In the genomic region with DNA sequence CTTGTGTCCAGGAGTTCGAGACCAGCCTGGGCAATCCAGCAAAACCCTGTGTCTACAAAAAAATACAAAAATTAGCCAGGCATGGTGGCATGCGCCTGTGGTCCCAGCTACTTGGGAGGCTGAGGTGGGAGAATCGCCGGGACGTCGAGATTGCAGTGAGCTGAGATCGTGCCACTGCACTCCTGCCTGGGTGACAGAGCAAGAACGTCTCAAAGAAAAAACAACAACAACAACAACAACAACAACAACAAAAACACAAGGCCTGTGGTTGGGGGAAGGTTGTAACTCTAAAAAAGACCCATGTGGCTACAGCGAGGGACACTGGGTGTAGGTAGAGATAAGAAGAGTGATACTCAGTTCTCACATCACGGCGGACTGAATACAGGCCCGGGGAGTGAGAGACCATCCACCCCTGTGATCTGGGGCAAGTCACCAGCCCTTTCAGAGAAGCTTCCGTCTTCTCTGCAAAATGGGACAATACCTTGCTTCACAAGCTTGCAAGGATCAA, we compare ENCODE assay signal across 10 cellular contexts. TPM values are rescaled to one million over a fixed set of nuclear protein-coding genes. Genes with fewer than 3 reads are reported as not detected.
DNase-seq lines count a peak whose midpoint lies in the region; ATAC-seq and TF ChIP-seq lines count a peak whose summit lies in the region.
"Had no signal": no experiment of that assay in that cellular context is flagged by ENCODE, and none has a peak within 500 bp of the region (broad histone marks: within the 10 kb centered on the region; RNA-seq: fewer than 3 reads in every experiment).

No MANE protein-coding gene starts in this region.

- no TSS peak for BruUV-seq in IMR-90 (replicated peaks; lab: Mats Ljungman, UMichigan)

- no peaks in the 10 kb centered on the region for H3K9me3 ChIP-seq in CD4-positive, alpha-beta memory T cell (ENCODE audit: control insufficient read depth in 1 of 2, low read length in 2 of 2)
- H3K9me3 ChIP-seq in IMR-90 (ENCODE audit: control insufficient read depth, insufficient read depth, low read length): no peaks in the 10 kb centered on the region

- no peak overlapping the region for H3K18ac ChIP-seq in IMR-90 (ENCODE audit: low read depth, low read length)

- no peaks in the 10 kb centered on the region for H3K27me3 ChIP-seq in CD4-positive, alpha-beta memory T cell (ENCODE audit: insufficient read depth, low read length)
- 0 out of 2 replicates have a peak, but pooled peaks cover 2% of the 10 kb centered on the region for H3K27me3 ChIP-seq in IMR-90 (ENCODE audit: control insufficient read depth, insufficient read depth, low read length)

- H4K91ac ChIP-seq in IMR-90 (ENCODE audit: insufficient read depth, low read depth, low read length): no peak overlapping the region

- no peak for TF ChIP-seq RAD21 in IMR-90 (IDR thresholded peaks at IDR 0.05; ENCODE audit: low read length)

- H3K4me2 ChIP-seq in IMR-90 (ENCODE audit: low read depth, low read length): no peak overlapping the region

- peaks cover 3% of the 10 kb centered on the region for H3K36me3 ChIP-seq in CD4-positive, alpha-beta memory T cell (ENCODE audit: insufficient read depth, low read length)
- H3K36me3 ChIP-seq in IMR-90 (ENCODE audit: control insufficient read depth, insufficient read depth, low read length): peaks cover 4% of the 10 kb centered on the region; the same call in 1 of the 2 replicates

- H2BK5ac ChIP-seq in IMR-90 (ENCODE audit: low read depth, low read length, poor library complexity, severe bottlenecking): no peak overlapping the region

- peaks cover 34% of the 10 kb centered on the region for H4K20me1 ChIP-seq in IMR-90 (ENCODE audit: insufficient read depth, low read length)

- H3K56ac ChIP-seq in IMR-90 (ENCODE audit: extremely low read depth, insufficient read depth, low read length): no peak overlapping the region

- peak overlapping the region; percentile 98 for H3K27ac ChIP-seq in CD4-positive, alpha-beta memory T cell (ENCODE audit: low read depth, low read length)
- no peak overlapping the region for H3K27ac ChIP-seq in IMR-90 (ENCODE audit: insufficient read depth, low read length)

- POLR2A ChIA-PET in CD4-positive, alpha-beta memory T cell (lab: Charles Lee; ENCODE audit: partially characterized antibody): interaction anchor here (0.6 to 17.7 kb wide), 14 partner anchors 11 to 813 kb away, joined by 3 to 874 read pairs (median 14); a partner anchor contains a TSS
- POLR2A ChIA-PET in IMR-90 (lab: Charles Lee; ENCODE audit: unreplicated experiment): no interaction called here

- intact Hi-C loops in CD4-positive, alpha-beta memory T cell (cut with micrococcal nuclease): loop anchor here (1.0 to 2.0 kb wide), 4 partner anchors 11 to 268 kb away; a partner anchor contains a TSS
- intact Hi-C loops in IMR-90 (cut with micrococcal nuclease): loop anchor here (5.0 kb wide), 1 partner anchor 36 kb away; no protein-coding TSS in a partner anchor

- H2AFZ ChIP-seq in IMR-90 (replicated peaks; ENCODE audit: low read length, poor library complexity): peak overlapping the region; percentile 93

- no peaks in the 10 kb centered on the region; the same call in 1 of the 2 replicates for H3K9me1 ChIP-seq in IMR-90 (ENCODE audit: insufficient read depth, low read length)

- peak overlapping the region; percentile 69; the same call in 1 of the 2 replicates for H3K4ac ChIP-seq in IMR-90 (ENCODE audit: low read depth, low read length)

- no peak overlapping the region for H2AK5ac ChIP-seq in IMR-90 (ENCODE audit: low read depth, low read length)

- no peak overlapping the region for H2BK15ac ChIP-seq in IMR-90 (ENCODE audit: low read depth, low read length)

- peak overlapping the region; percentile 83; the same call in 1 of the 2 replicates for H4K5ac ChIP-seq in IMR-90 (ENCODE audit: low read depth, low read length)

- H3K4me3 ChIP-seq in CD4-positive, alpha-beta memory T cell (ENCODE audit: low read length in 2 of 2): peak overlapping the region; percentile 34 to 83
- H3K4me3 ChIP-seq in IMR-90 (ENCODE audit: insufficient read depth, low read depth, low read length): no peak overlapping the region

- H3K9ac ChIP-seq in IMR-90 (ENCODE audit: low read depth, low read length): no peak overlapping the region

- H3K36me3 Mint-ChIP-seq in CD4-positive, alpha-beta memory T cell: peaks cover 18 to 33% of the 10 kb centered on the region in 2 donors
- peaks cover 30% of the 10 kb centered on the region for H3K36me3 Mint-ChIP-seq in activated naive CD8-positive, alpha-beta T cell treated with anti-CD3 and anti-CD28 coated beads for 36 hours
- peaks cover 17% of the 10 kb centered on the region for H3K36me3 Mint-ChIP-seq in nephron progenitor cell (ENCODE audit: low read depth)

- ATAC-seq in IMR-90 (ENCODE audit: low read depth): no peak
- ATAC-seq in HG03039 (IDR thresholded peaks at IDR 0.05; ENCODE audit: unreplicated experiment): no peak
- ATAC-seq in HG03196 (IDR thresholded peaks at IDR 0.05; ENCODE audit: unreplicated experiment): no peak

- 92% methylated on average over 4 of the region's 13 CpGs; no CpG with 5 or more reads in 1 of the 2 experiments for WGBS in IMR-90 (ENCODE audit: extremely low coverage in 2 of 2, insufficient read length in 1 of 2), 2 experiments

- peak overlapping the region; percentile 63 to 95; a peak in 3 of 4 replicates for H4K8ac ChIP-seq in IMR-90 (ENCODE audit: low read depth in 2 of 2, low read length in 2 of 2)

- H3K79me1 ChIP-seq in IMR-90 (ENCODE audit: low read depth in 1 of 2, low read length in 2 of 2): peaks cover 5 to 9% of the 10 kb centered on the region in 2 experiments; a peak in 1 of 4 replicates

- in situ Hi-C loops in IMR-90 (cut with MboI; ENCODE audit: low sequenced_read_pairs): no loop called here

- H2BK120ac ChIP-seq in IMR-90 (ENCODE audit: low read depth, low read length): no peak overlapping the region

- H3K4me3 Mint-ChIP-seq in CD4-positive, alpha-beta memory T cell: peak overlapping the region; percentile 82 to 96 (median 88)
- H3K4me3 Mint-ChIP-seq in activated naive CD8-positive, alpha-beta T cell treated with anti-CD3 and anti-CD28 coated beads for 36 hours: peak overlapping the region; percentile 83
- H3K4me3 Mint-ChIP-seq in nephron progenitor cell: peak overlapping the region; percentile 82

- TF ChIP-seq CTCF in IMR-90 (conservative IDR thresholded peaks at IDR 0.05; ENCODE audit: low read depth, low read length): no peak
- no peak for TF ChIP-seq CTCF in nephron progenitor cell (IDR thresholded peaks at IDR 0.05)

- H2BK20ac ChIP-seq in IMR-90 (ENCODE audit: low read depth, low read length): no peak overlapping the region

- H3K14ac ChIP-seq in IMR-90 (replicated peaks; ENCODE audit: low read depth, low read length): no peak overlapping the region

- H3K4me1 Mint-ChIP-seq in CD4-positive, alpha-beta memory T cell: peaks cover 27 to 68% (median 48%) of the 10 kb centered on the region in 4 donors
- peaks cover 51% of the 10 kb centered on the region for H3K4me1 Mint-ChIP-seq in activated naive CD8-positive, alpha-beta T cell treated with anti-CD3 and anti-CD28 coated beads for 36 hours
- H3K4me1 Mint-ChIP-seq in nephron progenitor cell: peaks cover 35% of the 10 kb centered on the region

- no peak for TF ChIP-seq POLR2A in IMR-90 (IDR thresholded peaks at IDR 0.05; ENCODE audit: low read depth, low read length)

- H3K9me3 Mint-ChIP-seq in CD4-positive, alpha-beta memory T cell: peaks cover 0 to 2% (median 0%) of the 10 kb centered on the region in 8 donors
- peaks cover 3% of the 10 kb centered on the region for H3K9me3 Mint-ChIP-seq in activated naive CD8-positive, alpha-beta T cell treated with anti-CD3 and anti-CD28 coated beads for 36 hours
- H3K9me3 Mint-ChIP-seq in nephron progenitor cell: no peaks in the 10 kb centered on the region

- peaks cover 47% of the 10 kb centered on the region for H3K4me1 ChIP-seq in CD4-positive, alpha-beta memory T cell (ENCODE audit: insufficient read depth, low read length)
- H3K4me1 ChIP-seq in IMR-90 (ENCODE audit: control insufficient read depth, insufficient read depth, low read length): peaks cover 7% of the 10 kb centered on the region

- no peaks in the 10 kb centered on the region for H3K27me3 Mint-ChIP-seq in CD4-positive, alpha-beta memory T cell
- no peaks in the 10 kb centered on the region for H3K27me3 Mint-ChIP-seq in activated naive CD8-positive, alpha-beta T cell treated with anti-CD3 and anti-CD28 coated beads for 36 hours
- peaks cover 6% of the 10 kb centered on the region for H3K27me3 Mint-ChIP-seq in nephron progenitor cell (ENCODE audit: low read depth, poor library complexity)

- H3K23ac ChIP-seq in IMR-90 (ENCODE audit: low read depth, low read length): no peak overlapping the region

- no peak for DNase-seq in CD4-positive, alpha-beta memory T cell
- DNase-seq in IMR-90 (no peak), nephron progenitor cell (no peak), HUDEP-2 (lab: John Stamatoyannopoulos, UW; ENCODE audit: unreplicated experiment in 76 of 76) (no peak)
- DNase-seq in activated naive CD8-positive, alpha-beta T cell treated with anti-CD3 and anti-CD28 coated beads for 36 hours: no peak
- DNase-seq in stimulated activated CD4-positive, alpha-beta T cell treated with anti-CD3 and anti-CD28 coated beads, Interleukin-2, amount 100 ng/mL, for 24 hours: no peak

- CTCF ChIA-PET in CD4-positive, alpha-beta memory T cell (lab: Charles Lee; ENCODE audit: partially characterized antibody): interaction anchor here (0.8 to 7.3 kb wide), 3 partner anchors 12 to 36 kb away, joined by 3 to 79 read pairs (median 57); no protein-coding TSS in a partner anchor
- CTCF ChIA-PET in IMR-90 (lab: Yijun Ruan, JAX): no interaction called here

- H3K27ac Mint-ChIP-seq in CD4-positive, alpha-beta memory T cell: peak overlapping the region; percentile 93 to 98 (median 96)
- H3K27ac Mint-ChIP-seq in activated naive CD8-positive, alpha-beta T cell treated with anti-CD3 and anti-CD28 coated beads for 36 hours: peak overlapping the region; percentile 94
- H3K27ac Mint-ChIP-seq in nephron progenitor cell: no peak overlapping the region

- dilution Hi-C loops in IMR-90 (cut with HindIII; ENCODE audit: low sequenced_read_pairs, unreplicated experiment): no loop called here

- peak overlapping the region; percentile 88 for H2AK9ac ChIP-seq in IMR-90 (replicated peaks; ENCODE audit: low read depth, low read length, poor library complexity)

TF ChIP-seq in IMR-90, 13 proteins besides CTCF, POLR2A, EP300 and RAD21:
- TF ChIP-seq FOS (IDR thresholded peaks at IDR 0.05; ENCODE audit: low read depth, low read length): no peak
TF ChIP-seq in IMR-90: peak in this region for 0.

RNA-seq across cellular contexts. Expression of a gene that starts 0.8 kb away (rescaled TPM):
- 100 to 1,000 TPM; 195 to 202 TPM for total RNA-seq in CD4-positive, alpha-beta memory T cell
- polyA plus RNA-seq in CD4-positive, alpha-beta memory T cell: 100 to 1,000 TPM; 159 to 320 TPM
- total RNA-seq in IMR-90 (2012; rRNA removed): 609 and 676 TPM in 2 replicates
- 143 and 162 TPM in 2 replicates for polyA plus RNA-seq in IMR-90 (2012; rRNA removed)
- polyA plus RNA-seq in IMR-90 (2012; cell fraction: cytosol; rRNA removed): 33.0 and 68.9 TPM in 2 replicates
- 7.9 and 79.6 TPM in 2 replicates for polyA plus RNA-seq in IMR-90 (2012; cell fraction: nucleus; rRNA removed; ENCODE audit: low replicate concordance)
- total RNA-seq in activated naive CD8-positive, alpha-beta T cell treated with anti-CD3 and anti-CD28 coated beads for 36 hours: 100 to 1,000 TPM; 301 to 302 TPM

RNA-seq across cellular contexts. Expression of a gene that starts 50.2 kb away (rescaled TPM):
- not detected for total RNA-seq in CD4-positive, alpha-beta memory T cell
- not detected for polyA plus RNA-seq in CD4-positive, alpha-beta memory T cell
- not detected in 2 replicates for total RNA-seq in IMR-90 (2012; rRNA removed)
- not detected in 2 replicates for polyA plus RNA-seq in IMR-90 (2012; rRNA removed)
- not detected in 2 replicates for polyA plus RNA-seq in IMR-90 (2012; cell fraction: cytosol; rRNA removed)
- polyA plus RNA-seq in IMR-90 (2012; cell fraction: nucleus; rRNA removed; ENCODE audit: low replicate concordance): not detected in 2 replicates
- total RNA-seq in activated naive CD8-positive, alpha-beta T cell treated with anti-CD3 and anti-CD28 coated beads for 36 hours: not detected
- total RNA-seq: G401, mononuclear cell had no signal
